ENCODE assay signal across 8 cellular contexts in the genomic region with DNA sequence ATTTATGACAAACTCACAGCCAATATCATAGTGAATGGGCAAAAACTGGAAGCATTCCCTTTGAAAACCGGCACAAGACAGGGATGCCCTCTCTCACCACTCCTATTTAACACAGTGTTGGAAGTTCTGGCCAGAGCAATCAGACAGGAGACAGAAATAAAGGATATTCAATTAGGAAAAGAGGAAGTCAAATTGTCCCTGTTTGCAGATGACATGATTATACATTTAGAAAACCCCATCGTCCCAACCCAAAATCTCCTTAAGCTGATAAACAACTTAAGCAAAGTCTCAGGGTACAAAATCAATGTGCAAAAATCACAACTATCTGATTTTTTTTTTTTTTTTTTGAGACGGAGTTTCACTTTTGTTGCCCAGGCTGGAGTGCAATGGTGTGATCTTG. TPM values are rescaled to one million over a fixed set of nuclear protein-coding genes. Genes with fewer than 3 reads are reported as not detected.
DNase-seq lines count a peak whose midpoint lies in the region; ATAC-seq, FAIRE-seq and TF ChIP-seq lines count a peak whose summit lies in the region.
"Not testable (repeated sequence)": the region's sequence is repeated elsewhere in the genome, so short reads cannot be mapped to it uniquely, and the experiment has no call there.

No MANE protein-coding gene starts in this region.

- H3K9me3 Mint-ChIP-seq in CD8-positive, alpha-beta T cell; activated T-helper 17 cell treated with anti-CD3 and anti-CD28 coated beads, Interleukin-2, amount 50 U/mL, for 72 hours; immature natural killer cell; nephron; type B pancreatic cell: not testable (repeated sequence)

- H3K4me3 Mint-ChIP-seq in CD8-positive, alpha-beta T cell = peak overlapping the region; percentile 29
- H3K4me3 Mint-ChIP-seq in T-helper 17 cell = peak overlapping the region; percentile 26
- peak overlapping the region; percentile 42 for H3K4me3 Mint-ChIP-seq in activated T-helper 17 cell treated with anti-CD3 and anti-CD28 coated beads, Interleukin-2, amount 50 U/mL, for 72 hours
- peak overlapping the region in 3 of 5 donors; percentile 23 to 68 (median 36) for H3K4me3 Mint-ChIP-seq in immature natural killer cell
- peak overlapping the region; percentile 70 to 80 (median 71) for H3K4me3 Mint-ChIP-seq in nephron
- H3K4me3 Mint-ChIP-seq in type B pancreatic cell = peak overlapping the region; percentile 61

- H4K20me1 ChIP-seq in OCI-LY1 (ENCODE audit: insufficient read depth, low read length); GM12878 (ENCODE audit: control insufficient read depth, insufficient read depth): not testable (repeated sequence)

- TF ChIP-seq RAD21 in GM12878 (IDR thresholded peaks at IDR 0.05; ENCODE audit: insufficient read depth, low read depth, low read length) = not testable (repeated sequence)

- H3K36me3 ChIP-seq in CD8-positive, alpha-beta T cell (ENCODE audit: insufficient read depth, low read length); OCI-LY1 (ENCODE audit: insufficient read depth, low read length); GM12878 (ENCODE audit: control insufficient read depth in 2 of 2, insufficient read depth in 2 of 2, low read length in 1 of 2): not testable (repeated sequence)

- FAIRE-seq in GM12878 (lab: Jason Lieb, UNC) = not testable (repeated sequence)

- not testable (repeated sequence) for BruUV-seq in GM12878 (replicated peaks; lab: Mats Ljungman, UMichigan)

- H3K4me3 ChIP-seq in CD8-positive, alpha-beta T cell (ENCODE audit: low read depth, low read length) = not testable (repeated sequence)
- H3K4me3 ChIP-seq in OCI-LY1 (ENCODE audit: low read depth, low read length, poor library complexity, severe bottlenecking) (peak overlapping the region; percentile 73), GM12878 (peak overlapping the region; percentile 21; the same call in 1 of the 2 replicates)

- not testable (repeated sequence) for H3K9ac ChIP-seq in OCI-LY1 (ENCODE audit: low read length); GM12878 (ENCODE audit: control insufficient read depth, insufficient read depth, low read length)

- intact Hi-C loops in CD8-positive, alpha-beta T cell (cut with DNase I, micrococcal nuclease) = loop anchor here in 1 of 2 experiments (5.0 kb wide), 2 partner anchors 362 to 433 kb away; a partner anchor contains a TSS
- intact Hi-C loops in GM12878 (cut with micrococcal nuclease; ENCODE audit: unreplicated experiment) = loop anchor here (5.0 kb wide), 2 partner anchors 418 to 668 kb away; a partner anchor contains a TSS

- not testable (repeated sequence) for H3K27me3 ChIP-seq in CD8-positive, alpha-beta T cell (ENCODE audit: insufficient read depth, low read length); OCI-LY1 (ENCODE audit: insufficient read depth, low read length); GM12878 (replicated peaks in 1 of 2; ENCODE audit: control insufficient read depth in 2 of 2, insufficient read depth in 2 of 2, low read length in 1 of 2)

- H3K27me3 Mint-ChIP-seq in CD8-positive, alpha-beta T cell (ENCODE audit: low read depth); T-helper 17 cell; activated T-helper 17 cell treated with anti-CD3 and anti-CD28 coated beads, Interleukin-2, amount 50 U/mL, for 72 hours; immature natural killer cell (ENCODE audit: low read depth in 3 of 3); nephron (ENCODE audit: low read depth); type B pancreatic cell: not testable (repeated sequence)

- not testable (repeated sequence) for TF ChIP-seq EP300 in GM12878 (IDR thresholded peaks at IDR 0.05; ENCODE audit: borderline replicate concordance in 1 of 2, control insufficient read depth in 1 of 2, low read depth in 2 of 2, low read length in 2 of 2)

- not testable (repeated sequence) for H3K9me3 ChIP-seq in CD8-positive, alpha-beta T cell (ENCODE audit: low read length); OCI-LY1 (ENCODE audit: low read length); T-helper 17 cell (ENCODE audit: control insufficient read depth, low read length, poor library complexity, severe bottlenecking); GM12878 (replicated peaks; ENCODE audit: control insufficient read depth, insufficient read depth, low read length)

- WGBS in GM12878 (ENCODE audit: insufficient coverage, insufficient replicate concordance, low lambda C conversion rate, missing lambda C conversion rate) = 69% methylated on average over 2 of the region's 3 CpGs

- not testable (repeated sequence) for TF ChIP-seq POLR2A in GM12878 (IDR thresholded peaks at IDR 0.05; ENCODE audit: low read depth, low read length)

- not testable (repeated sequence) for H3K4me1 ChIP-seq in CD8-positive, alpha-beta T cell (ENCODE audit: insufficient read depth, low read length); GM12878 (ENCODE audit: control insufficient read depth, insufficient read depth, low read length)
- peaks cover 15% of the 10 kb centered on the region for H3K4me1 ChIP-seq in OCI-LY1 (ENCODE audit: insufficient read depth, low read length, severe bottlenecking)

- not testable (repeated sequence) for H3K27ac Mint-ChIP-seq in CD8-positive, alpha-beta T cell; T-helper 17 cell; immature natural killer cell; type B pancreatic cell
- peak overlapping the region; percentile 56 for H3K27ac Mint-ChIP-seq in activated T-helper 17 cell treated with anti-CD3 and anti-CD28 coated beads, Interleukin-2, amount 50 U/mL, for 72 hours
- peak overlapping the region in 1 of 3 experiments; percentile 46 for H3K27ac Mint-ChIP-seq in nephron

- not testable (repeated sequence) for H2AFZ ChIP-seq in OCI-LY1 (ENCODE audit: low read length); GM12878 (ENCODE audit: control insufficient read depth, low read depth, low read length)

- peaks cover 58% of the 10 kb centered on the region for H3K4me1 Mint-ChIP-seq in CD8-positive, alpha-beta T cell (ENCODE audit: low read depth)
- H3K4me1 Mint-ChIP-seq in T-helper 17 cell (peaks cover 36% of the 10 kb centered on the region), immature natural killer cell (peaks cover 36 to 55% of the 10 kb centered on the region in 2 donors), nephron (peaks cover 16% of the 10 kb centered on the region)
- H3K4me1 Mint-ChIP-seq in activated T-helper 17 cell treated with anti-CD3 and anti-CD28 coated beads, Interleukin-2, amount 50 U/mL, for 72 hours = peaks cover 27% of the 10 kb centered on the region
- H3K4me1 Mint-ChIP-seq in type B pancreatic cell (ENCODE audit: unreplicated experiment) = not testable (repeated sequence)

- H3K79me2 ChIP-seq in OCI-LY1 (ENCODE audit: insufficient read depth, low read length) (peaks cover 45% of the 10 kb centered on the region), GM12878 (ENCODE audit: control insufficient read depth, insufficient read depth, low read length) (peaks cover 18% of the 10 kb centered on the region)

- TF ChIP-seq CTCF in CD8-positive, alpha-beta T cell (IDR thresholded peaks at IDR 0.05); OCI-LY1 (IDR thresholded peaks at IDR 0.05; ENCODE audit: low read length); GM12878 (IDR thresholded peaks at IDR 0.05 in 2 of 3, conservative IDR thresholded peaks at IDR 0.05 in 1 of 3; ENCODE audit: control insufficient read depth in 2 of 3, extremely low read depth in 1 of 3, insufficient read depth in 1 of 3, low read depth in 3 of 3, low read length in 3 of 3); nephron (IDR thresholded peaks at IDR 0.05; ENCODE audit: unreplicated experiment in 3 of 3); type B pancreatic cell (conservative IDR thresholded peaks at IDR 0.05): not testable (repeated sequence)

- CTCF ChIA-PET in CD8-positive, alpha-beta T cell (lab: Charles Lee) = not testable (repeated sequence)
- CTCF ChIA-PET in GM12878 (lab: Yijun Ruan, JAX) = interaction anchor here (1.1 to 3.2 kb wide), 3 partner anchors 205 to 363 kb away, joined by 3 to 11 read pairs (median 4); no protein-coding TSS in a partner anchor

- POLR2A ChIA-PET in CD8-positive, alpha-beta T cell (lab: Charles Lee) = not testable (repeated sequence)
- POLR2A ChIA-PET in GM12878 (lab: Charles Lee) = interaction anchor here (0.6 to 1.0 kb wide), 2 partner anchors 32 to 206 kb away, joined by 3 to 5 read pairs; no protein-coding TSS in a partner anchor

- H3F3A ChIP-seq in OCI-LY1 (ENCODE audit: insufficient read depth, low read length) = not testable (repeated sequence)

- DNase-seq in CD8-positive, alpha-beta T cell; T-helper 17 cell; GM12878 (ENCODE audit: low read depth, low spot score); immature natural killer cell; type B pancreatic cell (ENCODE audit: extremely low spot score, unreplicated experiment): not testable (repeated sequence)

- not testable (repeated sequence) for H3K27ac ChIP-seq in CD8-positive, alpha-beta T cell (ENCODE audit: low read depth, low read length); OCI-LY1 (ENCODE audit: low read depth, low read length, poor library complexity, severe bottlenecking); GM12878 (ENCODE audit: control insufficient read depth, insufficient read depth)

- RAD21 ChIA-PET in GM12878 (lab: Charles Lee; ENCODE audit: unreplicated experiment) = interaction anchor here (1.1 to 1.6 kb wide), 2 partner anchors 9 to 205 kb away, joined by 4 to 5 read pairs; no protein-coding TSS in a partner anchor

- H3K9me2 ChIP-seq in OCI-LY1 (ENCODE audit: low read depth, low read length) = not testable (repeated sequence)

- not testable (repeated sequence) for ATAC-seq in CD8-positive, alpha-beta T cell; T-helper 17 cell; activated T-helper 17 cell treated with anti-CD3 and anti-CD28 coated beads, Interleukin-2, amount 50 U/mL, for 72 hours (replicated peaks); GM12878

- peaks cover 14% of the 10 kb centered on the region for H3K36me3 Mint-ChIP-seq in CD8-positive, alpha-beta T cell
- H3K36me3 Mint-ChIP-seq in T-helper 17 cell (ENCODE audit: low read depth); activated T-helper 17 cell treated with anti-CD3 and anti-CD28 coated beads, Interleukin-2, amount 50 U/mL, for 72 hours (ENCODE audit: low read depth); immature natural killer cell; nephron (ENCODE audit: low read depth); type B pancreatic cell: not testable (repeated sequence)

- SMC1A ChIA-PET in GM12878 (lab: Charles Lee; ENCODE audit: uncharacterized antibody, unreplicated experiment) = interaction anchor here (0.7 to 2.0 kb wide), 4 partner anchors 16 to 205 kb away, joined by 3 to 8 read pairs (median 4); no protein-coding TSS in a partner anchor

- in situ Hi-C loops in GM12878 (cut with MboI) = loop anchor here (5.0 kb wide), 2 partner anchors 208 to 418 kb away; no protein-coding TSS in a partner anchor

- peak overlapping the region; percentile 63; the same call in 1 of the 2 replicates for H3K4me2 ChIP-seq in OCI-LY1 (ENCODE audit: low read length)
- H3K4me2 ChIP-seq in GM12878 (ENCODE audit: control insufficient read depth, insufficient read depth) = not testable (repeated sequence)

RNA-seq across cellular contexts. Expression of a gene that starts 2.7 kb away (rescaled TPM):
- total RNA-seq in CD8-positive, alpha-beta T cell = 10 to 100 TPM; 34.7 to 36.6 TPM
- total RNA-seq in T-helper 17 cell (10 to 100 TPM; 26.2 to 28.3 TPM), GM12878 (2014; rRNA removed) (16.2 and 16.3 TPM in 2 replicates), GM12878 (2014; rRNA removed; fragmentation: Illumina TruSeq; extraction: Trizol) (17.4 and 19.4 TPM in 2 replicates), GM12878 (2021) (20.1 and 20.8 TPM in 2 replicates), type B pancreatic cell (ENCODE audit: low replicate concordance) (10.0 and 12.0 TPM in 2 replicates)
- total RNA-seq in activated T-helper 17 cell treated with anti-CD3 and anti-CD28 coated beads, Interleukin-2, amount 50 U/mL, for 72 hours = 10 to 100 TPM in 1 of 2 donors, 1 to 10 TPM in 1; 7.2 to 16.4 TPM
- total RNA-seq in GM12878 (2013; cell fraction: nucleolus; rRNA removed) = 24.6 and 29.8 TPM in 2 replicates
- polyA plus RNA-seq in GM12878 (2011; ENCODE audit: low read depth) = 4.7 TPM
- polyA plus RNA-seq in GM12878 (2011; rRNA removed) (6.2 and 8.9 TPM in 2 replicates), GM12878 (2014; fragmentation: Illumina TruSeq; extraction: Trizol) (14.5 and 15.6 TPM in 2 replicates), GM12878 (2014; fragmentation: Nextera tagmentation; extraction: Ambion mirVana) (1 to 10 TPM; 4.7 to 6.2 TPM), GM12878 (2014; rRNA removed) (12.4 and 14.4 TPM in 2 replicates), GM12878 (2016; fragmentation: Nextera tagmentation; extraction: Ambion mirVana) (10 to 100 TPM in 1 of 2 experiments, 1 to 10 TPM in 1; 5.6 to 11.2 TPM), immature natural killer cell (10 to 100 TPM in 2 of 3 donors, 1 to 10 TPM in 1; 6.4 to 19.0 (median 15.7) TPM)
- 3.1 and 3.5 TPM in 2 replicates for polyA plus RNA-seq in GM12878 (2011; cell fraction: cytosol; rRNA removed)
- 3.2 and 5.6 TPM in 2 replicates for polyA plus RNA-seq in GM12878 (2011; cell fraction: nucleus; rRNA removed)
- polyA plus RNA-seq in GM12878 (2012) = 6.7 and 7.2 TPM in 2 replicates
- polyA minus RNA-seq in GM12878 (2011; rRNA and poly(A)+ RNA removed) = 7.8 and 13.1 TPM in 2 replicates
- 3.9 and 4.9 TPM in 2 replicates for polyA minus RNA-seq in GM12878 (2011; cell fraction: cytosol; rRNA and poly(A)+ RNA removed)
- 5.9 and 13.4 TPM in 2 replicates for polyA minus RNA-seq in GM12878 (2011; cell fraction: nucleus; rRNA and poly(A)+ RNA removed)

RNA-seq across cellular contexts. Expression of a gene that starts 57.2 kb away (rescaled TPM):
- 10 to 100 TPM; 46.8 to 51.8 TPM for total RNA-seq in CD8-positive, alpha-beta T cell
- total RNA-seq in T-helper 17 cell (10 to 100 TPM; 56.8 to 64.8 TPM), GM12878 (2014; rRNA removed) (21.7 and 24.6 TPM in 2 replicates), GM12878 (2014; rRNA removed; fragmentation: Illumina TruSeq; extraction: Trizol) (24.0 and 25.6 TPM in 2 replicates), GM12878 (2021) (27.4 and 28.1 TPM in 2 replicates), type B pancreatic cell (ENCODE audit: low replicate concordance) (41.1 and 45.5 TPM in 2 replicates)
- 10 to 100 TPM; 33.8 to 43.3 TPM for total RNA-seq in activated T-helper 17 cell treated with anti-CD3 and anti-CD28 coated beads, Interleukin-2, amount 50 U/mL, for 72 hours
- 61.1 and 70.8 TPM in 2 replicates for total RNA-seq in GM12878 (2013; cell fraction: nucleolus; rRNA removed)
- 17.8 TPM for polyA plus RNA-seq in GM12878 (2011; ENCODE audit: low read depth)
- polyA plus RNA-seq in GM12878 (2011; rRNA removed) (29.7 and 42.1 TPM in 2 replicates), GM12878 (2014; fragmentation: Illumina TruSeq; extraction: Trizol) (30.6 and 39.8 TPM in 2 replicates), GM12878 (2014; fragmentation: Nextera tagmentation; extraction: Ambion mirVana) (1 to 10 TPM; 3.3 to 5.6 TPM), GM12878 (2014; rRNA removed) (18.9 and 20.5 TPM in 2 replicates), GM12878 (2016; fragmentation: Nextera tagmentation; extraction: Ambion mirVana) (10 to 100 TPM; 20.4 to 24.1 TPM), immature natural killer cell (10 to 100 TPM in 2 of 3 donors, 1 to 10 TPM in 1; 6.0 to 26.1 (median 14.6) TPM)
- polyA plus RNA-seq in GM12878 (2011; cell fraction: cytosol; rRNA removed) = 13.3 and 13.8 TPM in 2 replicates
- 77.0 and 78.8 TPM in 2 replicates for polyA plus RNA-seq in GM12878 (2011; cell fraction: nucleus; rRNA removed)
- 21.4 and 21.5 TPM in 2 replicates for polyA plus RNA-seq in GM12878 (2012)
- polyA minus RNA-seq in GM12878 (2011; rRNA and poly(A)+ RNA removed) = 15.3 and 45.4 TPM in 2 replicates
- polyA minus RNA-seq in GM12878 (2011; cell fraction: cytosol; rRNA and poly(A)+ RNA removed) = 5.1 and 8.3 TPM in 2 replicates
- 23.5 and 26.8 TPM in 2 replicates for polyA minus RNA-seq in GM12878 (2011; cell fraction: nucleus; rRNA and poly(A)+ RNA removed)
